ENCODE assay signal across 8 cellular contexts in the genomic region with DNA sequence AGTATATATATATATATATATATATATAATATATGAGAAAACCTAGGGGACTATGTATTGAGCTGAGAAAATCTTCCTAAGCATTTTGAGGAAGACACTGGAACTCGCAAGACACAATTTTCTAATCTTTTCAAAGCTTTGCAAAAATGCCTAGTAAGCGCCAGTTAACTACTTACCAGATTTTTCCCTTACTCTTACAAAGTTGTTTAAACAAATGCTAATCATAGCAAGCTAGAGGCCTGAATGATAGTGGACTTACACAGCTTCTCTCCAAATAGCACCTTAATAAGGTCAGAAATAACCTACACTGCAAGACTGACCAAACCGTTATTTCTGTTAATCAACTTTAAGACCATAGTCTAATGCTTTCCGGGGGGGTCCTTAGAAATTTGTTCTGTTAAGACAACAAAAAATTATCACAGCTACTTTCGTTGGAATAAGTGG. TPM values are rescaled to one million over a fixed set of nuclear protein-coding genes. Genes with fewer than 3 reads are reported as not detected.
DNase-seq lines count a peak whose midpoint lies in the region; ATAC-seq and TF ChIP-seq lines count a peak whose summit lies in the region.

No MANE protein-coding gene starts in this region.

- peak overlapping the region; percentile 99 for H3K27ac Mint-ChIP-seq in CD4-positive, alpha-beta T cell
- H3K27ac Mint-ChIP-seq in WTC11, result peak overlapping the region; percentile 100

- POLR2A ChIA-PET in CD4-positive, alpha-beta T cell (lab: Charles Lee), result interaction anchor here (0.8 to 12.3 kb wide), 30 partner anchors 9 to 1862 kb away, joined by 3 to 919 read pairs (median 23); a partner anchor contains a TSS
- POLR2A ChIA-PET in WTC11 (lab: Charles Lee), result interaction anchor here (0.5 to 11.6 kb wide), 32 partner anchors 8 to 1864 kb away, joined by 3 to 365 read pairs (median 23); a partner anchor contains a TSS

- H3K36me3 ChIP-seq in right atrium auricular region, result no peaks in the 10 kb centered on the region

- no peak for DNase-seq in CD4-positive, alpha-beta T cell
- no peak for DNase-seq in WTC11 (ENCODE audit: low spot score)
- DNase-seq in kidney glomerular epithelial cell (lab: John Stamatoyannopoulos, UW), result peak; percentile 19
- no peak for DNase-seq in right atrium auricular region (ENCODE audit: low spot score)
- no peak for DNase-seq in stimulated activated CD4-positive, alpha-beta T cell treated with anti-CD3 and anti-CD28 coated beads, Interleukin-15, amount 100 ng/mL, for 24 hours
- no peak for DNase-seq in right cardiac atrium

- no peak for TF ChIP-seq CTCF in CD4-positive, alpha-beta T cell (IDR thresholded peaks at IDR 0.05)
- TF ChIP-seq CTCF in WTC11 (IDR thresholded peaks at IDR 0.05) (no peak), right atrium auricular region (IDR thresholded peaks at IDR 0.05) (no peak)

- TF ChIP-seq EP300 in Ishikawa (IDR thresholded peaks at IDR 0.05; ENCODE audit: borderline replicate concordance), result no peak

- TF ChIP-seq POLR2A in GM18505 (IDR thresholded peaks at IDR 0.05; ENCODE audit: borderline replicate concordance, extremely low read depth, insufficient read depth, insufficient read length), result no peak

- TF ChIP-seq RAD21 in Ishikawa (IDR thresholded peaks at IDR 0.05; ENCODE audit: low read depth), result no peak

- CTCF ChIA-PET in CD4-positive, alpha-beta T cell (lab: Charles Lee), result interaction anchor here (1.0 to 3.9 kb wide), 11 partner anchors 11 to 565 kb away, joined by 3 to 17 read pairs (median 4); a partner anchor contains a TSS
- CTCF ChIA-PET in WTC11 (lab: Charles Lee), result interaction anchor here (1.2 kb wide), 1 partner anchor 9 kb away, joined by 3 read pairs; no protein-coding TSS in a partner anchor

- peak overlapping the region in 1 of 2 donors; percentile 67 for H3K4me3 ChIP-seq in right atrium auricular region
- H3K4me3 ChIP-seq in right cardiac atrium (ENCODE audit: low read length), result no peak overlapping the region

- H3K4me1 ChIP-seq in right atrium auricular region (peaks cover 0 to 27% of the 10 kb centered on the region in 2 donors), right cardiac atrium (ENCODE audit: control insufficient read depth, insufficient read depth, low read length) (peaks cover 2% of the 10 kb centered on the region)

- ATAC-seq in CD4-positive, alpha-beta T cell (ENCODE audit: poor library complexity), result no peak
- ATAC-seq in WTC11 (no peak), GM18505 (IDR thresholded peaks at IDR 0.05; ENCODE audit: unreplicated experiment) (no peak), right cardiac atrium (no peak)

- WGBS in right cardiac atrium, result 38% methylated on average over 5 of the region's 5 CpGs

- H3K27me3 Mint-ChIP-seq in CD4-positive, alpha-beta T cell, result no peaks in the 10 kb centered on the region
- no peaks in the 10 kb centered on the region for H3K27me3 Mint-ChIP-seq in WTC11 (ENCODE audit: low read depth)

- peaks cover 24% of the 10 kb centered on the region for H3K36me3 Mint-ChIP-seq in CD4-positive, alpha-beta T cell (ENCODE audit: low read depth)
- H3K36me3 Mint-ChIP-seq in WTC11, result peaks cover 5% of the 10 kb centered on the region

- H3K4me1 Mint-ChIP-seq in CD4-positive, alpha-beta T cell (ENCODE audit: low read depth), result peaks cover 52% of the 10 kb centered on the region
- H3K4me1 Mint-ChIP-seq in WTC11, result peaks cover 56% of the 10 kb centered on the region

- no peaks in the 10 kb centered on the region for H3K9me3 Mint-ChIP-seq in CD4-positive, alpha-beta T cell
- H3K9me3 Mint-ChIP-seq in WTC11, result no peaks in the 10 kb centered on the region

- H3K9me3 ChIP-seq in CD4-positive, alpha-beta T cell (ENCODE audit: control insufficient read depth, low read length), result no peaks in the 10 kb centered on the region
- H3K9me3 ChIP-seq in right atrium auricular region (no peaks in the 10 kb centered on the region), right cardiac atrium (ENCODE audit: control insufficient read depth, low read length) (no peaks in the 10 kb centered on the region)

- no peaks in the 10 kb centered on the region for H3K27me3 ChIP-seq in CD4-positive, alpha-beta T cell (ENCODE audit: control insufficient read depth, insufficient read depth, low read length)
- H3K27me3 ChIP-seq in right atrium auricular region, result no peaks in the 10 kb centered on the region
- no peaks in the 10 kb centered on the region for H3K27me3 ChIP-seq in right cardiac atrium (ENCODE audit: control insufficient read depth, insufficient read depth)

- intact Hi-C loops in CD4-positive, alpha-beta T cell (cut with DNase I, micrococcal nuclease), result loop anchor here in 1 of 2 experiments (5.0 kb wide), 1 partner anchor 1106 kb away; a partner anchor contains a TSS
- intact Hi-C loops in right cardiac atrium (cut with DNase I), result no loop called here

- H3K27ac ChIP-seq in CD4-positive, alpha-beta T cell (ENCODE audit: low read depth, low read length), result peak overlapping the region; percentile 48
- H3K27ac ChIP-seq in right atrium auricular region, result peak overlapping the region in 1 of 2 donors; percentile 86
- no peak overlapping the region for H3K27ac ChIP-seq in right cardiac atrium (ENCODE audit: low read length)

- peak overlapping the region; percentile 97 for H3K4me3 Mint-ChIP-seq in CD4-positive, alpha-beta T cell
- peak overlapping the region; percentile 91 for H3K4me3 Mint-ChIP-seq in WTC11

TF ChIP-seq in Ishikawa, 13 proteins besides CTCF, POLR2A, EP300 and RAD21:
- TF ChIP-seq, protein P1, sequence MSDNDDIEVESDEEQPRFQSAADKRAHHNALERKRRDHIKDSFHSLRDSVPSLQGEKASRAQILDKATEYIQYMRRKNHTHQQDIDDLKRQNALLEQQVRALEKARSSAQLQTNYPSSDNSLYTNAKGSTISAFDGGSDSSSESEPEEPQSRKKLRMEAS (IDR thresholded peaks at IDR 0.05), result no peak
- TF ChIP-seq NFIC (IDR thresholded peaks at IDR 0.05), result 0 out of 2 replicates have a peak, but pooled peaks have one; percentile 2

TF ChIP-seq in WTC11, 78 proteins besides CTCF, POLR2A, EP300 and RAD21 (continues in another document):
- TF ChIP-seq, protein P2, sequence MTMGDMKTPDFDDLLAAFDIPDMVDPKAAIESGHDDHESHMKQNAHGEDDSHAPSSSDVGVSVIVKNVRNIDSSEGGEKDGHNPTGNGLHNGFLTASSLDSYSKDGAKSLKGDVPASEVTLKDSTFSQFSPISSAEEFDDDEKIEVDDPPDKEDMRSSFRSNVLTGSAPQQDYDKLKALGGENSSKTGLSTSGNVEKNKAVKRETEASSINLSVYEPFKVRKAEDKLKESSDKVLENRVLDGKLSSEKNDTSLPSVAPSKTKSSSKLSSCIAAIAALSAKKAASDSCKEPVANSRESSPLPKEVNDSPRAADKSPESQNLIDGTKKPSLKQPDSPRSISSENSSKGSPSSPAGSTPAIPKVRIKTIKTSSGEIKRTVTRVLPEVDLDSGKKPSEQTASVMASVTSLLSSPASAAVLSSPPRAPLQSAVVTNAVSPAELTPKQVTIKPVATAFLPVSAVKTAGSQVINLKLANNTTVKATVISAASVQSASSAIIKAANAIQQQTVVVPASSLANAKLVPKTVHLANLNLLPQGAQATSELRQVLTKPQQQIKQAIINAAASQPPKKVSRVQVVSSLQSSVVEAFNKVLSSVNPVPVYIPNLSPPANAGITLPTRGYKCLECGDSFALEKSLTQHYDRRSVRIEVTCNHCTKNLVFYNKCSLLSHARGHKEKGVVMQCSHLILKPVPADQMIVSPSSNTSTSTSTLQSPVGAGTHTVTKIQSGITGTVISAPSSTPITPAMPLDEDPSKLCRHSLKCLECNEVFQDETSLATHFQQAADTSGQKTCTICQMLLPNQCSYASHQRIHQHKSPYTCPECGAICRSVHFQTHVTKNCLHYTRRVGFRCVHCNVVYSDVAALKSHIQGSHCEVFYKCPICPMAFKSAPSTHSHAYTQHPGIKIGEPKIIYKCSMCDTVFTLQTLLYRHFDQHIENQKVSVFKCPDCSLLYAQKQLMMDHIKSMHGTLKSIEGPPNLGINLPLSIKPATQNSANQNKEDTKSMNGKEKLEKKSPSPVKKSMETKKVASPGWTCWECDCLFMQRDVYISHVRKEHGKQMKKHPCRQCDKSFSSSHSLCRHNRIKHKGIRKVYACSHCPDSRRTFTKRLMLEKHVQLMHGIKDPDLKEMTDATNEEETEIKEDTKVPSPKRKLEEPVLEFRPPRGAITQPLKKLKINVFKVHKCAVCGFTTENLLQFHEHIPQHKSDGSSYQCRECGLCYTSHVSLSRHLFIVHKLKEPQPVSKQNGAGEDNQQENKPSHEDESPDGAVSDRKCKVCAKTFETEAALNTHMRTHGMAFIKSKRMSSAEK (CRISPR knock-in tag; IDR thresholded peaks at IDR 0.05; ENCODE audit: borderline replicate concordance), result peak; percentile 98
- TF ChIP-seq, protein P3, sequence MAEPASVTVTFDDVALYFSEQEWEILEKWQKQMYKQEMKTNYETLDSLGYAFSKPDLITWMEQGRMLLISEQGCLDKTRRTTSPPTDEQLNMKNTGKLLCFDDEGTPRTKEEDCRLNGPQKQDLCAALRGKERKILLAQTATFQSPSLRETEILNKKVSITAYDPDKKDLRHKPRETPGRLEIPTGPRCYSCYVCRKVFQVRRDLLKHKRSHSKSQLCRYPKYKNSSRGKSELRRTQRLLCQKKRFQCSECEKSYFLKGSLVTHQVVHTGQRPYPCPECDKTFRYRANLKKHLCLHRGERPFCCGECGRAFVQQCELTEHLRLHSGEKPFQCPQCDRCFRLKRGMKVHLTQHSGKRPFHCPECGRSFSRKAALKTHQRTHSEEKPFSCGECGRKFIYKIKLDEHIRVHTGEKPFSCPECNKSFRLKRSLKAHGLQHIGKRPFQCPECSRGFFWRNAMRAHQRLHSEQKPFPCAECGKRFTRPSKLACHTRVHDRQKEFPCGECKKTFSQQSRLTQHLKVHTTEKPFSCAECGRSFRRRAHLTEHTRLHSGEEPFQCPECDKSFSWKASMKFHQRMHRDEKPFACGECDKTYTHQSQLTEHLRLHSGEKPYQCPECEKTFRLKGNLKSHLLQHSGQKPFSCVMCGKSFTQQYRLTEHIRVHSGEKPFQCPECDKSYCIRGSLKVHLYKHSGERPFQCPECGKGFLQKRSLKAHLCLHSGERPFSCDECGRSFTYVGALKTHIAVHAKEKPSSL (CRISPR knock-in tag; conservative IDR thresholded peaks at IDR 0.05), result peak; percentile 99
- TF ChIP-seq, protein P4, sequence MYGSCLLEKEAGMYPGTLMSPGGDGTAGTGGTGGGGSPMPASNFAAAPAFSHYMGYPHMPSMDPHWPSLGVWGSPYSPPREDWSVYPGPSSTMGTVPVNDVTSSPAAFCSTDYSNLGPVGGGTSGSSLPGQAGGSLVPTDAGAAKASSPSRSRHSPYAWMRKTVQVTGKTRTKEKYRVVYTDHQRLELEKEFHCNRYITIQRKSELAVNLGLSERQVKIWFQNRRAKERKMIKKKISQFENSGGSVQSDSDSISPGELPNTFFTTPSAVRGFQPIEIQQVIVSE (CRISPR knock-in tag; IDR thresholded peaks at IDR 0.05; ENCODE audit: borderline replicate concordance), result peak; percentile 93
- no peak for TF ChIP-seq TEAD1 (CRISPR knock-in tag; IDR thresholded peaks at IDR 0.05)
- TF ChIP-seq ZNF416 (CRISPR knock-in tag; IDR thresholded peaks at IDR 0.05), result peak; percentile 98
- peak; percentile 99 for TF ChIP-seq EMX1 (CRISPR knock-in tag; IDR thresholded peaks at IDR 0.05)

RNA-seq across cellular contexts. Expression of a gene that starts 56.1 kb away (rescaled TPM):
- total RNA-seq in CD4-positive, alpha-beta T cell, result under 1 TPM; 0.08 to 0.28 TPM
- total RNA-seq in WTC11 (2021) (1.9 to 2.4 TPM (median 2.0 TPM) in 3 replicates), right atrium auricular region (1 to 10 TPM; 3.1 to 6.4 TPM), right cardiac atrium (10 to 100 TPM in 1 of 4 donors, 1 to 10 TPM in 3; 4.3 to 13.2 (median 8.4) TPM)
- polyA plus RNA-seq in right cardiac atrium, result 5.3 TPM
